ENCODE assay signal across 1 cellular context in genomic region chr7:105012503-105013282, GRCh38.
TF ChIP-seq lines count a peak whose summit lies in the region.

No MANE protein-coding gene starts in this region.

TF ChIP-seq in HEK293, 187 proteins besides CTCF, POLR2A, EP300 and RAD21 (continued from another document):
- TF ChIP-seq ZBTB21 (tag by site-specific recombination; IDR thresholded peaks at IDR 0.05) (peak; percentile 69; the same call in 1 of the 2 replicates), WT1 (tag by site-specific recombination; IDR thresholded peaks at IDR 0.05) (peak; percentile 80), ZBTB7A (tag by site-specific recombination; IDR thresholded peaks at IDR 0.05; ENCODE audit: low read depth) (peak; percentile 51), ZNF16 (tag by site-specific recombination; IDR thresholded peaks at IDR 0.05; ENCODE audit: low read depth) (peak; percentile 25; the same call in 1 of the 2 replicates), ZFP41 (tag by site-specific recombination; IDR thresholded peaks at IDR 0.05; ENCODE audit: borderline replicate concordance) (no peak), ZBTB8A (tag by site-specific recombination; IDR thresholded peaks at IDR 0.05) (peak; percentile 93), ZNF423 (tag by site-specific recombination; IDR thresholded peaks at IDR 0.05) (peak; percentile 99), ZFP37 (tag by site-specific recombination; IDR thresholded peaks at IDR 0.05) (peak; percentile 62; the same call in 1 of the 2 replicates), ZNF670 (tag by site-specific recombination; IDR thresholded peaks at IDR 0.05; ENCODE audit: low read depth) (no peak), ZNF830 (tag by site-specific recombination; IDR thresholded peaks at IDR 0.05; ENCODE audit: low read depth) (no peak), ZNF341 (tag by site-specific recombination; IDR thresholded peaks at IDR 0.05; ENCODE audit: low read depth) (peak; percentile 98), ZNF239 (tag by site-specific recombination; IDR thresholded peaks at IDR 0.05) (no peak), ZNF791 (tag by site-specific recombination; IDR thresholded peaks at IDR 0.05) (no peak), HIC1 (tag by site-specific recombination; IDR thresholded peaks at IDR 0.05) (peak; percentile 98), ELK4 (IDR thresholded peaks at IDR 0.05; ENCODE audit: borderline replicate concordance, low read depth, low read length) (no peak), ZNF704 (tag by site-specific recombination; IDR thresholded peaks at IDR 0.05) (no peak), RBAK (tag by site-specific recombination; IDR thresholded peaks at IDR 0.05) (no peak), TCF7L2 (IDR thresholded peaks at IDR 0.05; ENCODE audit: borderline replicate concordance, low read depth, low read length) (no peak), ZBTB26 (tag by site-specific recombination; optimal IDR thresholded peaks at IDR 0.05) (peak; percentile 77), ZNF416 (tag by site-specific recombination; IDR thresholded peaks at IDR 0.05) (no peak), MEIS1 (CRISPR knock-in tag; IDR thresholded peaks at IDR 0.05; ENCODE audit: borderline replicate concordance) (no peak), ZNF248 (tag by site-specific recombination; IDR thresholded peaks at IDR 0.05) (no peak), BCL11B (tag by site-specific recombination; IDR thresholded peaks at IDR 0.05; ENCODE audit: low read depth) (peak; percentile 98), ZNF184 (tag by site-specific recombination; IDR thresholded peaks at IDR 0.05) (no peak; the same call in 1 of the 2 replicates), ZNF202 (tag by site-specific recombination; IDR thresholded peaks at IDR 0.05; ENCODE audit: borderline replicate concordance) (no peak), ZNF768 (tag by site-specific recombination; IDR thresholded peaks at IDR 0.05) (no peak), KLF16 (tag by site-specific recombination; IDR thresholded peaks at IDR 0.05) (peak; percentile 31), ZNF596 (tag by site-specific recombination; IDR thresholded peaks at IDR 0.05) (0 out of 2 replicates have a peak, but pooled peaks have one; percentile 5)
- TF ChIP-seq, protein P1, sequence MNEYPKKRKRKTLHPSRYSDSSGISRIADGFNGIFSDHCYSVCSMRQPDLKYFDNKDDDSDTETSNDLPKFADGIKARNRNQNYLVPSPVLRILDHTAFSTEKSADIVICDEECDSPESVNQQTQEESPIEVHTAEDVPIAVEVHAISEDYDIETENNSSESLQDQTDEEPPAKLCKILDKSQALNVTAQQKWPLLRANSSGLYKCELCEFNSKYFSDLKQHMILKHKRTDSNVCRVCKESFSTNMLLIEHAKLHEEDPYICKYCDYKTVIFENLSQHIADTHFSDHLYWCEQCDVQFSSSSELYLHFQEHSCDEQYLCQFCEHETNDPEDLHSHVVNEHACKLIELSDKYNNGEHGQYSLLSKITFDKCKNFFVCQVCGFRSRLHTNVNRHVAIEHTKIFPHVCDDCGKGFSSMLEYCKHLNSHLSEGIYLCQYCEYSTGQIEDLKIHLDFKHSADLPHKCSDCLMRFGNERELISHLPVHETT (tag by site-specific recombination; IDR thresholded peaks at IDR 0.05): peak; percentile 89
- TF ChIP-seq, protein P2, sequence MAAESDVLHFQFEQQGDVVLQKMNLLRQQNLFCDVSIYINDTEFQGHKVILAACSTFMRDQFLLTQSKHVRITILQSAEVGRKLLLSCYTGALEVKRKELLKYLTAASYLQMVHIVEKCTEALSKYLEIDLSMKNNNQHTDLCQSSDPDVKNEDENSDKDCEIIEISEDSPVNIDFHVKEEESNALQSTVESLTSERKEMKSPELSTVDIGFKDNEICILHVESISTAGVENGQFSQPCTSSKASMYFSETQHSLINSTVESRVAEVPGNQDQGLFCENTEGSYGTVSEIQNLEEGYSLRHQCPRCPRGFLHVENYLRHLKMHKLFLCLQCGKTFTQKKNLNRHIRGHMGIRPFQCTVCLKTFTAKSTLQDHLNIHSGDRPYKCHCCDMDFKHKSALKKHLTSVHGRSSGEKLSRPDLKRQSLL (tag by site-specific recombination; IDR thresholded peaks at IDR 0.05): peak; percentile 64; the same call in 1 of the 2 replicates
- TF ChIP-seq, protein P3, sequence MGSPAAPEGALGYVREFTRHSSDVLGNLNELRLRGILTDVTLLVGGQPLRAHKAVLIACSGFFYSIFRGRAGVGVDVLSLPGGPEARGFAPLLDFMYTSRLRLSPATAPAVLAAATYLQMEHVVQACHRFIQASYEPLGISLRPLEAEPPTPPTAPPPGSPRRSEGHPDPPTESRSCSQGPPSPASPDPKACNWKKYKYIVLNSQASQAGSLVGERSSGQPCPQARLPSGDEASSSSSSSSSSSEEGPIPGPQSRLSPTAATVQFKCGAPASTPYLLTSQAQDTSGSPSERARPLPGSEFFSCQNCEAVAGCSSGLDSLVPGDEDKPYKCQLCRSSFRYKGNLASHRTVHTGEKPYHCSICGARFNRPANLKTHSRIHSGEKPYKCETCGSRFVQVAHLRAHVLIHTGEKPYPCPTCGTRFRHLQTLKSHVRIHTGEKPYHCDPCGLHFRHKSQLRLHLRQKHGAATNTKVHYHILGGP (tag by site-specific recombination; IDR thresholded peaks at IDR 0.05): no peak
- TF ChIP-seq, protein P4, sequence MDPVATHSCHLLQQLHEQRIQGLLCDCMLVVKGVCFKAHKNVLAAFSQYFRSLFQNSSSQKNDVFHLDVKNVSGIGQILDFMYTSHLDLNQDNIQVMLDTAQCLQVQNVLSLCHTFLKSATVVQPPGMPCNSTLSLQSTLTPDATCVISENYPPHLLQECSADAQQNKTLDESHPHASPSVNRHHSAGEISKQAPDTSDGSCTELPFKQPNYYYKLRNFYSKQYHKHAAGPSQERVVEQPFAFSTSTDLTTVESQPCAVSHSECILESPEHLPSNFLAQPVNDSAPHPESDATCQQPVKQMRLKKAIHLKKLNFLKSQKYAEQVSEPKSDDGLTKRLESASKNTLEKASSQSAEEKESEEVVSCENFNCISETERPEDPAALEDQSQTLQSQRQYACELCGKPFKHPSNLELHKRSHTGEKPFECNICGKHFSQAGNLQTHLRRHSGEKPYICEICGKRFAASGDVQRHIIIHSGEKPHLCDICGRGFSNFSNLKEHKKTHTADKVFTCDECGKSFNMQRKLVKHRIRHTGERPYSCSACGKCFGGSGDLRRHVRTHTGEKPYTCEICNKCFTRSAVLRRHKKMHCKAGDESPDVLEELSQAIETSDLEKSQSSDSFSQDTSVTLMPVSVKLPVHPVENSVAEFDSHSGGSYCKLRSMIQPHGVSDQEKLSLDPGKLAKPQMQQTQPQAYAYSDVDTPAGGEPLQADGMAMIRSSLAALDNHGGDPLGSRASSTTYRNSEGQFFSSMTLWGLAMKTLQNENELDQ (tag by site-specific recombination; IDR thresholded peaks at IDR 0.05; ENCODE audit: low read depth): no peak
- TF ChIP-seq, protein P5, sequence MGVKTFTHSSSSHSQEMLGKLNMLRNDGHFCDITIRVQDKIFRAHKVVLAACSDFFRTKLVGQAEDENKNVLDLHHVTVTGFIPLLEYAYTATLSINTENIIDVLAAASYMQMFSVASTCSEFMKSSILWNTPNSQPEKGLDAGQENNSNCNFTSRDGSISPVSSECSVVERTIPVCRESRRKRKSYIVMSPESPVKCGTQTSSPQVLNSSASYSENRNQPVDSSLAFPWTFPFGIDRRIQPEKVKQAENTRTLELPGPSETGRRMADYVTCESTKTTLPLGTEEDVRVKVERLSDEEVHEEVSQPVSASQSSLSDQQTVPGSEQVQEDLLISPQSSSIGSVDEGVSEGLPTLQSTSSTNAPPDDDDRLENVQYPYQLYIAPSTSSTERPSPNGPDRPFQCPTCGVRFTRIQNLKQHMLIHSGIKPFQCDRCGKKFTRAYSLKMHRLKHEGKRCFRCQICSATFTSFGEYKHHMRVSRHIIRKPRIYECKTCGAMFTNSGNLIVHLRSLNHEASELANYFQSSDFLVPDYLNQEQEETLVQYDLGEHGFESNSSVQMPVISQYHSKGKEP (tag by site-specific recombination; IDR thresholded peaks at IDR 0.05): peak; percentile 96
- TF ChIP-seq, protein P6, sequence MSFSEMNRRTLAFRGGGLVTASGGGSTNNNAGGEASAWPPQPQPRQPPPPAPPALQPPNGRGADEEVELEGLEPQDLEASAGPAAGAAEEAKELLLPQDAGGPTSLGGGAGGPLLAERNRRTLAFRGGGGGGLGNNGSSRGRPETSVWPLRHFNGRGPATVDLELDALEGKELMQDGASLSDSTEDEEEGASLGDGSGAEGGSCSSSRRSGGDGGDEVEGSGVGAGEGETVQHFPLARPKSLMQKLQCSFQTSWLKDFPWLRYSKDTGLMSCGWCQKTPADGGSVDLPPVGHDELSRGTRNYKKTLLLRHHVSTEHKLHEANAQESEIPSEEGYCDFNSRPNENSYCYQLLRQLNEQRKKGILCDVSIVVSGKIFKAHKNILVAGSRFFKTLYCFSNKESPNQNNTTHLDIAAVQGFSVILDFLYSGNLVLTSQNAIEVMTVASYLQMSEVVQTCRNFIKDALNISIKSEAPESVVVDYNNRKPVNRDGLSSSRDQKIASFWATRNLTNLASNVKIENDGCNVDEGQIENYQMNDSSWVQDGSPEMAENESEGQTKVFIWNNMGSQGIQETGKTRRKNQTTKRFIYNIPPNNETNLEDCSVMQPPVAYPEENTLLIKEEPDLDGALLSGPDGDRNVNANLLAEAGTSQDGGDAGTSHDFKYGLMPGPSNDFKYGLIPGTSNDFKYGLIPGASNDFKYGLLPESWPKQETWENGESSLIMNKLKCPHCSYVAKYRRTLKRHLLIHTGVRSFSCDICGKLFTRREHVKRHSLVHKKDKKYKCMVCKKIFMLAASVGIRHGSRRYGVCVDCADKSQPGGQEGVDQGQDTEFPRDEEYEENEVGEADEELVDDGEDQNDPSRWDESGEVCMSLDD (tag by site-specific recombination; IDR thresholded peaks at IDR 0.05): peak; percentile 100
TF ChIP-seq in HEK293: peak in this region for 94.
